ENCODE assay signal across 1 cellular context in genomic region chr10:24219963-24220362, GRCh38.
TF ChIP-seq lines count a peak whose summit lies in the region.

No MANE protein-coding gene starts in this region.

TF ChIP-seq in HepG2, 621 proteins besides CTCF, POLR2A, EP300 and RAD21 (continued from another document):
- no peak for TF ChIP-seq KDM6A (CRISPR knock-in tag; IDR thresholded peaks at IDR 0.05; ENCODE audit: low read depth)
- no peak for TF ChIP-seq HOMEZ (CRISPR knock-in tag; IDR thresholded peaks at IDR 0.05; ENCODE audit: low read depth)
- no peak for TF ChIP-seq TGIF2 (CRISPR knock-in tag; IDR thresholded peaks at IDR 0.05)
- no peak for TF ChIP-seq ARHGAP35 (CRISPR knock-in tag; IDR thresholded peaks at IDR 0.05; ENCODE audit: borderline replicate concordance)
- TF ChIP-seq ZNF724P (CRISPR knock-in tag; IDR thresholded peaks at IDR 0.05; ENCODE audit: borderline replicate concordance): no peak
- no peak for TF ChIP-seq ZNF530 (CRISPR knock-in tag; IDR thresholded peaks at IDR 0.05; ENCODE audit: low read depth)
- TF ChIP-seq THYN1 (CRISPR knock-in tag; IDR thresholded peaks at IDR 0.05; ENCODE audit: borderline replicate concordance, low read depth): no peak
- no peak for TF ChIP-seq TFDP1 (CRISPR knock-in tag; IDR thresholded peaks at IDR 0.05; ENCODE audit: borderline replicate concordance)
- TF ChIP-seq, protein P1, sequence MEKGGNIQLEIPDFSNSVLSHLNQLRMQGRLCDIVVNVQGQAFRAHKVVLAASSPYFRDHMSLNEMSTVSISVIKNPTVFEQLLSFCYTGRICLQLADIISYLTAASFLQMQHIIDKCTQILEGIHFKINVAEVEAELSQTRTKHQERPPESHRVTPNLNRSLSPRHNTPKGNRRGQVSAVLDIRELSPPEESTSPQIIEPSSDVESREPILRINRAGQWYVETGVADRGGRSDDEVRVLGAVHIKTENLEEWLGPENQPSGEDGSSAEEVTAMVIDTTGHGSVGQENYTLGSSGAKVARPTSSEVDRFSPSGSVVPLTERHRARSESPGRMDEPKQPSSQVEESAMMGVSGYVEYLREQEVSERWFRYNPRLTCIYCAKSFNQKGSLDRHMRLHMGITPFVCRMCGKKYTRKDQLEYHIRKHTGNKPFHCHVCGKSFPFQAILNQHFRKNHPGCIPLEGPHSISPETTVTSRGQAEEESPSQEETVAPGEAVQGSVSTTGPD (CRISPR knock-in tag; IDR thresholded peaks at IDR 0.05): no peak
- TF ChIP-seq, protein P2, sequence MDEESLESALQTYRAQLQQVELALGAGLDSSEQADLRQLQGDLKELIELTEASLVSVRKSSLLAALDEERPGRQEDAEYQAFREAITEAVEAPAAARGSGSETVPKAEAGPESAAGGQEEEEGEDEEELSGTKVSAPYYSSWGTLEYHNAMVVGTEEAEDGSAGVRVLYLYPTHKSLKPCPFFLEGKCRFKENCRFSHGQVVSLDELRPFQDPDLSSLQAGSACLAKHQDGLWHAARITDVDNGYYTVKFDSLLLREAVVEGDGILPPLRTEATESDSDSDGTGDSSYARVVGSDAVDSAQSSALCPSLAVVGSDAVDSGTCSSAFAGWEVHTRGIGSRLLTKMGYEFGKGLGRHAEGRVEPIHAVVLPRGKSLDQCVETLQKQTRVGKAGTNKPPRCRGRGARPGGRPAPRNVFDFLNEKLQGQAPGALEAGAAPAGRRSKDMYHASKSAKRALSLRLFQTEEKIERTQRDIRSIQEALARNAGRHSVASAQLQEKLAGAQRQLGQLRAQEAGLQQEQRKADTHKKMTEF (CRISPR knock-in tag; IDR thresholded peaks at IDR 0.05): no peak
- no peak for TF ChIP-seq ZNF75D (CRISPR knock-in tag; IDR thresholded peaks at IDR 0.05; ENCODE audit: borderline replicate concordance)
- TF ChIP-seq ATRX (CRISPR knock-in tag; IDR thresholded peaks at IDR 0.05; ENCODE audit: borderline replicate concordance): no peak
- TF ChIP-seq, protein P3, sequence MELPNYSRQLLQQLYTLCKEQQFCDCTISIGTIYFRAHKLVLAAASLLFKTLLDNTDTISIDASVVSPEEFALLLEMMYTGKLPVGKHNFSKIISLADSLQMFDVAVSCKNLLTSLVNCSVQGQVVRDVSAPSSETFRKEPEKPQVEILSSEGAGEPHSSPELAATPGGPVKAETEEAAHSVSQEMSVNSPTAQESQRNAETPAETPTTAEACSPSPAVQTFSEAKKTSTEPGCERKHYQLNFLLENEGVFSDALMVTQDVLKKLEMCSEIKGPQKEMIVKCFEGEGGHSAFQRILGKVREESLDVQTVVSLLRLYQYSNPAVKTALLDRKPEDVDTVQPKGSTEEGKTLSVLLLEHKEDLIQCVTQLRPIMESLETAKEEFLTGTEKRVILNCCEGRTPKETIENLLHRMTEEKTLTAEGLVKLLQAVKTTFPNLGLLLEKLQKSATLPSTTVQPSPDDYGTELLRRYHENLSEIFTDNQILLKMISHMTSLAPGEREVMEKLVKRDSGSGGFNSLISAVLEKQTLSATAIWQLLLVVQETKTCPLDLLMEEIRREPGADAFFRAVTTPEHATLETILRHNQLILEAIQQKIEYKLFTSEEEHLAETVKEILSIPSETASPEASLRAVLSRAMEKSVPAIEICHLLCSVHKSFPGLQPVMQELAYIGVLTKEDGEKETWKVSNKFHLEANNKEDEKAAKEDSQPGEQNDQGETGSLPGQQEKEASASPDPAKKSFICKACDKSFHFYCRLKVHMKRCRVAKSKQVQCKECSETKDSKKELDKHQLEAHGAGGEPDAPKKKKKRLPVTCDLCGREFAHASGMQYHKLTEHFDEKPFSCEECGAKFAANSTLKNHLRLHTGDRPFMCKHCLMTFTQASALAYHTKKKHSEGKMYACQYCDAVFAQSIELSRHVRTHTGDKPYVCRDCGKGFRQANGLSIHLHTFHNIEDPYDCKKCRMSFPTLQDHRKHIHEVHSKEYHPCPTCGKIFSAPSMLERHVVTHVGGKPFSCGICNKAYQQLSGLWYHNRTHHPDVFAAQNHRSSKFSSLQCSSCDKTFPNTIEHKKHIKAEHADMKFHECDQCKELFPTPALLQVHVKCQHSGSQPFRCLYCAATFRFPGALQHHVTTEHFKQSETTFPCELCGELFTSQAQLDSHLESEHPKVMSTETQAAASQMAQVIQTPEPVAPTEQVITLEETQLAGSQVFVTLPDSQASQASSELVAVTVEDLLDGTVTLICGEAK (IDR thresholded peaks at IDR 0.05): no peak
- TF ChIP-seq, protein P3 (CRISPR knock-in tag; IDR thresholded peaks at IDR 0.05): no peak
- TF ChIP-seq ZNF281 (CRISPR knock-in tag; IDR thresholded peaks at IDR 0.05; ENCODE audit: borderline replicate concordance): no peak
